ENCODE assay signal across 1 cellular context in genomic region chr20:45934046-45934586, GRCh38.
TF ChIP-seq lines count a peak whose summit lies in the region.

No MANE protein-coding gene starts in this region.

TF ChIP-seq in IMR-90, 13 proteins besides CTCF, POLR2A, EP300 and RAD21:
- TF ChIP-seq MXI1 (IDR thresholded peaks at IDR 0.05; ENCODE audit: borderline replicate concordance, low read depth, low read length) (no peak), ELK1 (IDR thresholded peaks at IDR 0.05; ENCODE audit: borderline replicate concordance, low read depth, low read length) (no peak), USF2 (IDR thresholded peaks at IDR 0.05; ENCODE audit: low read depth, low read length) (no peak), CHD1 (IDR thresholded peaks at IDR 0.05; ENCODE audit: low read depth, low read length) (no peak), MAFK (IDR thresholded peaks at IDR 0.05; ENCODE audit: low read depth, low read length) (no peak), SMC3 (IDR thresholded peaks at IDR 0.05; ENCODE audit: low read depth, low read length) (no peak), RCOR1 (IDR thresholded peaks at IDR 0.05; ENCODE audit: insufficient replicate concordance, low read length) (no peak), CEBPB (IDR thresholded peaks at IDR 0.05; ENCODE audit: low read depth, low read length) (no peak), NFE2L2 (IDR thresholded peaks at IDR 0.05; ENCODE audit: low read depth, low read length) (no peak), BHLHE40 (IDR thresholded peaks at IDR 0.05; ENCODE audit: low read depth, low read length) (no peak), MAZ (IDR thresholded peaks at IDR 0.05; ENCODE audit: borderline replicate concordance, low read depth, low read length) (no peak), FOS (IDR thresholded peaks at IDR 0.05; ENCODE audit: low read depth, low read length) (no peak), RFX5 (IDR thresholded peaks at IDR 0.05; ENCODE audit: low read depth, low read length) (no peak)
TF ChIP-seq in IMR-90: peak in this region for 0.
